Comparison of ENCODE assay signal across 9 cellular contexts in the genomic region with DNA sequence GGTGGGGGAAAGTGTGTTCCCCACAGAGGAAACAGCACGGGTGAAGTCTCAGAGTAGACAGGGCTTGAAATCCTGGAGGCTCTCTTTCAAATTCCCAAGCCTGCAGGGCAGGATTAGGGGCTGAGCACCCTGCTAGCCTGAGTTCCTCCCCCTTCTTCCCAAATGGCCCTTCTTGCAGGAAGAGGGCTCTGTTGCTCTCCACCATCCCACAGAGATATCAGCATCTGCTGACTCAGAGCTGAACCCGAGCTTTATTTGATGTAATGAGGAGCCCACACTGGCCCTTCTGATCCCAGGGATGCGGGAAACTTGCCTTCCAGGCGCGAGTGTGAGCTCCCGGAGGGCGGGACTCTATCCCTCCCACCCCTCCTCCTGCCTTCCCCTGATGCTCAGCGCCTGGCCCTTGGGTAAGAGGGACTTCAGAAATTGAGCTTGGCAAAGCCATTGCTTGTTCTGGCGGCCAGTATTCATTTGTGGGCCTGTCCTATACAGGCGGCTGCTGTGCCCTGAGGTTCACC.
DNase-seq lines count a peak whose midpoint lies in the region; ATAC-seq and TF ChIP-seq lines count a peak whose summit lies in the region.
"Had no signal": no experiment of that assay in that cellular context is flagged by ENCODE, and none has a peak within 500 bp of the region (broad histone marks: within the 10 kb centered on the region; RNA-seq: fewer than 3 reads in every experiment).

No MANE protein-coding gene starts in this region.

- peak overlapping the region; percentile 97 to 99 (median 98) for H3K27ac Mint-ChIP-seq in nephron
- no peak overlapping the region for H3K27ac Mint-ChIP-seq in activated naive CD8-positive, alpha-beta T cell treated with anti-CD3 and anti-CD28 coated beads, Interleukin-2, amount 50 U/mL, for 24 hours

- ATAC-seq in activated naive CD8-positive, alpha-beta T cell treated with anti-CD3 and anti-CD28 coated beads, Interleukin-2, amount 50 U/mL, for 24 hours = no peak
- no peak for ATAC-seq in GM18868 (IDR thresholded peaks at IDR 0.05; ENCODE audit: unreplicated experiment)

- H3K4me3 ChIP-seq in coronary artery = no peak overlapping the region

- no peaks in the 10 kb centered on the region for H3K9me3 Mint-ChIP-seq in nephron
- no peaks in the 10 kb centered on the region for H3K9me3 Mint-ChIP-seq in activated naive CD8-positive, alpha-beta T cell treated with anti-CD3 and anti-CD28 coated beads, Interleukin-2, amount 50 U/mL, for 24 hours

- peak overlapping the region; percentile 51 to 66 for H3K27ac ChIP-seq in coronary artery

- in situ Hi-C loops in GM13976 (cut with MboI; ENCODE audit: low sequenced_read_pairs, unreplicated experiment) = no loop called here

- no peak for TF ChIP-seq CTCF in coronary artery (IDR thresholded peaks at IDR 0.05)
- TF ChIP-seq CTCF in nephron (IDR thresholded peaks at IDR 0.05; ENCODE audit: unreplicated experiment in 3 of 3) = no peak
- TF ChIP-seq CTCF in GM13976 (IDR thresholded peaks at IDR 0.05; ENCODE audit: borderline replicate concordance, control extremely low read depth, extremely low read depth, insufficient read depth, missing control alignments) = no peak

- H3K4me3 Mint-ChIP-seq in nephron = peak overlapping the region; percentile 84 to 90 (median 87)
- no peak overlapping the region for H3K4me3 Mint-ChIP-seq in activated naive CD8-positive, alpha-beta T cell treated with anti-CD3 and anti-CD28 coated beads, Interleukin-2, amount 50 U/mL, for 24 hours

- H3K4me1 Mint-ChIP-seq in nephron = peaks cover 91% of the 10 kb centered on the region
- peaks cover 2% of the 10 kb centered on the region for H3K4me1 Mint-ChIP-seq in activated naive CD8-positive, alpha-beta T cell treated with anti-CD3 and anti-CD28 coated beads, Interleukin-2, amount 50 U/mL, for 24 hours

- H3K36me3 Mint-ChIP-seq in nephron (ENCODE audit: low read depth) = no peaks in the 10 kb centered on the region
- H3K36me3 Mint-ChIP-seq in activated naive CD8-positive, alpha-beta T cell treated with anti-CD3 and anti-CD28 coated beads, Interleukin-2, amount 50 U/mL, for 24 hours (ENCODE audit: low read depth) = no peaks in the 10 kb centered on the region

- peaks cover 4% of the 10 kb centered on the region for H3K27me3 Mint-ChIP-seq in nephron (ENCODE audit: low read depth)
- H3K27me3 Mint-ChIP-seq in activated naive CD8-positive, alpha-beta T cell treated with anti-CD3 and anti-CD28 coated beads, Interleukin-2, amount 50 U/mL, for 24 hours = peaks cover 6% of the 10 kb centered on the region

- peak; percentile 60 for DNase-seq in DMS79 (lab: John Stamatoyannopoulos, UW)
- peak; percentile 65 for DNase-seq in NCI-H2227 treated with DMSO at 0.1 percent for 48 hours (lab: John Stamatoyannopoulos, UW)
- DNase-seq in coronary artery (ENCODE audit: low spot score) = peak; percentile 85
- DNase-seq in activated naive CD8-positive, alpha-beta T cell treated with anti-CD3 and anti-CD28 coated beads, Interleukin-2, amount 50 U/mL, for 24 hours = no peak
- no peak for DNase-seq in GM13976 (ENCODE audit: low spot score)
- DNase-seq in activated T-cell treated with anti-CD3 and anti-CD28 coated beads for 4 hours = no peak
- DNase-seq: SHP77 treated with DMSO at 0.1 percent for 48 hours had no signal

Comparison
In these comparisons a context has a peak if more than half of its experiments do, and no peak if none do; other contexts are left out.
1. DNase-seq: peak in DMS79 (single experiment), NCI-H2227 treated with DMSO at 0.1 percent for 48 hours (single experiment) and coronary artery (single experiment); none in activated naive CD8-positive, alpha-beta T cell treated with anti-CD3 and anti-CD28 coated beads, Interleukin-2, amount 50 U/mL, for 24 hours (single experiment), GM13976 (single experiment) and activated T-cell treated with anti-CD3 and anti-CD28 coated beads for 4 hours (single experiment).